Comparison of ENCODE assay signal across 1 cellular context in the genomic region with DNA sequence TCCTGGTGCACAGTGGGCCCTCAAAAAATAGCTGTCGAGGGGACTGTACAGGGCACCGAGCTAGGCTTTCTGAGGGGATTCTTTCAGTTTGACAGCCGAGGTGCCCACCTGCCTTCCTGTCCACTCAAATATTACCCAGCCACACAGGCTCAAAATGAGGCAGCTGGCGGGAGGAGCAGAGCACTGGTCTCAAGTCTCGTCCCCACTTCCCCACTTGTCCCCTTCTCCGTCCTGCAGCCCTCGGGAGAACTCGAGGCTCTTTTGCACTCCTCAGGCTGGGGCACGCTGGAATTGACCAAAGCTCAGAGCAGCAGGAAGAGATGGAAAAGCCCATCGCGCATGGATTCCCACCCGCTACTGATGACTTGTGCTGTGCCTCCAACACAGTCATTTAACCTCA.
TF ChIP-seq lines count a peak whose summit lies in the region.

No MANE protein-coding gene starts in this region.

TF ChIP-seq in H1, 55 proteins besides CTCF, POLR2A, EP300 and RAD21:
- TF ChIP-seq SUZ12 (IDR thresholded peaks at IDR 0.05; ENCODE audit: low read length): no peak
- no peak for TF ChIP-seq PHF8 (conservative IDR thresholded peaks at IDR 0.05; ENCODE audit: low read depth, low read length)
- TF ChIP-seq, protein P1, sequence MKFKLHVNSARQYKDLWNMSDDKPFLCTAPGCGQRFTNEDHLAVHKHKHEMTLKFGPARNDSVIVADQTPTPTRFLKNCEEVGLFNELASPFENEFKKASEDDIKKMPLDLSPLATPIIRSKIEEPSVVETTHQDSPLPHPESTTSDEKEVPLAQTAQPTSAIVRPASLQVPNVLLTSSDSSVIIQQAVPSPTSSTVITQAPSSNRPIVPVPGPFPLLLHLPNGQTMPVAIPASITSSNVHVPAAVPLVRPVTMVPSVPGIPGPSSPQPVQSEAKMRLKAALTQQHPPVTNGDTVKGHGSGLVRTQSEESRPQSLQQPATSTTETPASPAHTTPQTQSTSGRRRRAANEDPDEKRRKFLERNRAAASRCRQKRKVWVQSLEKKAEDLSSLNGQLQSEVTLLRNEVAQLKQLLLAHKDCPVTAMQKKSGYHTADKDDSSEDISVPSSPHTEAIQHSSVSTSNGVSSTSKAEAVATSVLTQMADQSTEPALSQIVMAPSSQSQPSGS (IDR thresholded peaks at IDR 0.05; ENCODE audit: low read length): no peak
- no peak for TF ChIP-seq JUN (IDR thresholded peaks at IDR 0.05; ENCODE audit: low read depth, low read length)
- TF ChIP-seq, protein P2, sequence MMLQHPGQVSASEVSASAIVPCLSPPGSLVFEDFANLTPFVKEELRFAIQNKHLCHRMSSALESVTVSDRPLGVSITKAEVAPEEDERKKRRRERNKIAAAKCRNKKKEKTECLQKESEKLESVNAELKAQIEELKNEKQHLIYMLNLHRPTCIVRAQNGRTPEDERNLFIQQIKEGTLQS (IDR thresholded peaks at IDR 0.05; ENCODE audit: insufficient read depth, low read depth, low read length): no peak
- no peak for TF ChIP-seq RNF2 (IDR thresholded peaks at IDR 0.05; ENCODE audit: borderline replicate concordance, low read depth, low read length, missing control alignments, poor library complexity, severe bottlenecking)
- no peak for TF ChIP-seq SAP30 (IDR thresholded peaks at IDR 0.05; ENCODE audit: insufficient read depth, insufficient replicate concordance, low read length)
- TF ChIP-seq CEBPB (IDR thresholded peaks at IDR 0.05; ENCODE audit: low read depth, low read length): no peak
- TF ChIP-seq YY1 (IDR thresholded peaks at IDR 0.05; ENCODE audit: low read depth, low read length): no peak
- TF ChIP-seq TCF12 (IDR thresholded peaks at IDR 0.05; ENCODE audit: low read depth, low read length): no peak
- TF ChIP-seq ASH2L (IDR thresholded peaks at IDR 0.05; ENCODE audit: low read length): no peak
- TF ChIP-seq SP1 (IDR thresholded peaks at IDR 0.05; ENCODE audit: low read depth, low read length): no peak
- no peak for TF ChIP-seq JUND (IDR thresholded peaks at IDR 0.05; ENCODE audit: low read length)
- no peak for TF ChIP-seq SIRT6 (IDR thresholded peaks at IDR 0.05; ENCODE audit: low read length)
- no peak for TF ChIP-seq KDM1A (IDR thresholded peaks at IDR 0.05; ENCODE audit: borderline replicate concordance, low read length)
- no peak for TF ChIP-seq KDM5A (IDR thresholded peaks at IDR 0.05; ENCODE audit: low read length)
- TF ChIP-seq TAF1 (IDR thresholded peaks at IDR 0.05; ENCODE audit: low read depth, low read length): no peak
- TF ChIP-seq CTBP2 (IDR thresholded peaks at IDR 0.05; ENCODE audit: borderline replicate concordance, insufficient read depth, insufficient read length, low read length): no peak
